ENCODE assay signal across 15 cellular contexts in genomic region chr5:10338996-10339903, GRCh38. TPM values are rescaled to one million over a fixed set of nuclear protein-coding genes. Genes with fewer than 3 reads are reported as not detected.
A peak's percentile ranks its signal among the peaks of the same experiment; 100 is the strongest.
DNase-seq lines count a peak whose midpoint lies in the region; ATAC-seq and TF ChIP-seq lines count a peak whose summit lies in the region.
"Had no signal": no experiment of that assay in that cellular context is flagged by ENCODE, and none has a peak within 500 bp of the region (broad histone marks: within the 10 kb centered on the region; RNA-seq: fewer than 3 reads in every experiment).

No MANE protein-coding gene starts in this region.

- BruUV-seq in OCI-LY7 (replicated peaks; lab: Mats Ljungman, UMichigan) = no TSS peak

- DNase-seq in NCI-H524 (lab: John Stamatoyannopoulos, UW) (peak; percentile 38 to 72), NCI-H524 treated with DMSO at 0.1 percent for 48 hours (lab: John Stamatoyannopoulos, UW) (no peak), NCI-H774 (lab: John Stamatoyannopoulos, UW) (peak; percentile 92), endodermal cell (peak; percentile 61), retina (peak; percentile 43), DMS79 treated with DMSO at 0.1 percent for 48 hours (lab: John Stamatoyannopoulos, UW) (no peak), OCI-LY7 (ENCODE audit: low spot score) (no peak), natural killer cell (no peak)
- DNase-seq: activated naive CD4-positive, alpha-beta T cell treated with anti-CD3 and anti-CD28 coated beads, Interleukin-2, amount 50 U/mL, for 16 hours; kidney glomerular epithelial cell; MV-4-11; naive thymus-derived CD8-positive, alpha-beta T cell; T-helper 2 cell had no signal

- no peak overlapping the region for H3K4me2 ChIP-seq in OCI-LY7 (ENCODE audit: low read length)

- no peak overlapping the region for H3K9ac ChIP-seq in endodermal cell (ENCODE audit: extremely low read depth, low read length, poor library complexity, severe bottlenecking)

- no peaks in the 10 kb centered on the region for H3K9me2 ChIP-seq in OCI-LY7 (ENCODE audit: insufficient read depth, low read length)

- H3K27ac ChIP-seq in endodermal cell (ENCODE audit: low read depth, low read length) = peak overlapping the region; percentile 97
- H3K27ac ChIP-seq in OCI-LY7 (ENCODE audit: low read depth, low read length, poor library complexity, severe bottlenecking) = no peak overlapping the region
- H3K27ac ChIP-seq: upper lobe of left lung had no signal

- no peaks in the 10 kb centered on the region for H3K79me2 ChIP-seq in OCI-LY7 (ENCODE audit: insufficient read depth, low read depth, low read length)

- intact Hi-C loops in OCI-LY7 (cut with micrococcal nuclease; ENCODE audit: unreplicated experiment) = no loop called here
- intact Hi-C loops in natural killer cell (cut with micrococcal nuclease) = no loop called here

- H3K4me3 ChIP-seq in endodermal cell (ENCODE audit: low read length) (no peak overlapping the region), OCI-LY7 (ENCODE audit: low read depth, low read length, poor library complexity, severe bottlenecking) (no peak overlapping the region)
- H3K4me3 ChIP-seq: upper lobe of left lung had no signal

- no peaks in the 10 kb centered on the region for H3K36me3 ChIP-seq in endodermal cell (ENCODE audit: control insufficient read depth, insufficient read depth, low read length)
- H3K36me3 ChIP-seq in OCI-LY7 (ENCODE audit: insufficient read depth, low read length) = no peaks in the 10 kb centered on the region
- H3K36me3 ChIP-seq: upper lobe of left lung had no signal

- H3K27ac Mint-ChIP-seq in endodermal cell = no peak overlapping the region
- H3K27ac Mint-ChIP-seq in natural killer cell = no peak overlapping the region
- H3K27ac Mint-ChIP-seq: dendritic cell treated with granulocyte-macrophage colony-stimulating factor and Interleukin-4, amounts not matched to agents 40 ng/mL and 50 ng/mL, for 4 days had no signal

- H3K27me3 ChIP-seq in endodermal cell (ENCODE audit: control insufficient read depth, insufficient read depth, low read length, poor library complexity, severe bottlenecking) = peaks cover 16% of the 10 kb centered on the region
- H3K27me3 ChIP-seq: upper lobe of left lung had no signal

- H3K4me3 Mint-ChIP-seq in endodermal cell (no peak overlapping the region), natural killer cell (no peak overlapping the region)
- H3K4me3 Mint-ChIP-seq: dendritic cell treated with granulocyte-macrophage colony-stimulating factor and Interleukin-4, amounts not matched to agents 40 ng/mL and 50 ng/mL, for 4 days; naive thymus-derived CD8-positive, alpha-beta T cell had no signal

- H3K9me3 ChIP-seq in endodermal cell (ENCODE audit: control insufficient read depth, low read length) = no peaks in the 10 kb centered on the region
- no peaks in the 10 kb centered on the region for H3K9me3 ChIP-seq in OCI-LY7 (ENCODE audit: low read length)
- H3K9me3 ChIP-seq: upper lobe of left lung had no signal

- ATAC-seq in natural killer cell = no peak
- ATAC-seq: naive thymus-derived CD8-positive, alpha-beta T cell had no signal

- POLR2A ChIA-PET in OCI-LY7 (lab: Charles Lee) = interaction anchor here (0.6 to 0.7 kb wide), 2 partner anchors 20 to 1102 kb away, joined by 3 to 7 read pairs; no protein-coding TSS in a partner anchor

- H3K36me3 Mint-ChIP-seq in endodermal cell (ENCODE audit: low read depth) (no peaks in the 10 kb centered on the region), natural killer cell (no peaks in the 10 kb centered on the region)

- TF ChIP-seq CTCF in endodermal cell (conservative IDR thresholded peaks at IDR 0.05) = no peak
- no peak for TF ChIP-seq CTCF in OCI-LY7 (conservative IDR thresholded peaks at IDR 0.05; ENCODE audit: low read length)
- TF ChIP-seq CTCF in natural killer cell (IDR thresholded peaks at IDR 0.05) = no peak

- no peaks in the 10 kb centered on the region for H3K9me3 Mint-ChIP-seq in endodermal cell
- no peaks in the 10 kb centered on the region for H3K9me3 Mint-ChIP-seq in natural killer cell
- H3K9me3 Mint-ChIP-seq: dendritic cell treated with granulocyte-macrophage colony-stimulating factor and Interleukin-4, amounts not matched to agents 40 ng/mL and 50 ng/mL, for 4 days; naive thymus-derived CD8-positive, alpha-beta T cell had no signal

- no peaks in the 10 kb centered on the region for H3K4me1 ChIP-seq in endodermal cell (ENCODE audit: control insufficient read depth, insufficient read depth, low read length)
- no peaks in the 10 kb centered on the region for H3K4me1 ChIP-seq in OCI-LY7 (ENCODE audit: insufficient read depth, low read length, poor library complexity, severe bottlenecking)

- H3K27me3 Mint-ChIP-seq in endodermal cell (ENCODE audit: insufficient read depth) (peaks cover 19% of the 10 kb centered on the region), natural killer cell (ENCODE audit: low read depth in 2 of 2) (peaks cover 10 to 12% of the 10 kb centered on the region in 2 donors)

- 62 to 82% methylated on average over 19 to 20 of the region's 20 CpGs for WGBS in endodermal cell (ENCODE audit: insufficient coverage in 1 of 2, insufficient read length in 1 of 2), 2 experiments

- CTCF ChIA-PET in OCI-LY7 (lab: Charles Lee; ENCODE audit: unreplicated experiment) = no interaction called here

- no peak overlapping the region for H2AFZ ChIP-seq in OCI-LY7 (ENCODE audit: low read length)

- H3K4me1 Mint-ChIP-seq in endodermal cell (no peaks in the 10 kb centered on the region), natural killer cell (no peaks in the 10 kb centered on the region)

- H4K20me1 ChIP-seq in OCI-LY7 (ENCODE audit: insufficient read depth, low read length) = no peaks in the 10 kb centered on the region

RNA-seq across cellular contexts. Expression of gene MARCHF6, which starts 14.2 kb away (rescaled TPM):
- total RNA-seq in endodermal cell (100 to 1,000 TPM; 149 to 150 TPM), OCI-LY7 (2022) (113 TPM in 2 replicates), natural killer cell (100 to 1,000 TPM; 160 to 173 (median 164) TPM)
- polyA plus RNA-seq in endodermal cell (2013, experiment 1 of 2) = 146 TPM
- 126 TPM for polyA plus RNA-seq in endodermal cell (2013, experiment 2 of 2)
- total RNA-seq in OCI-LY7 (2014; rRNA removed; shearing (Covaris generic)) = 48.2 and 118 TPM in 2 replicates

RNA-seq across cellular contexts. Expression of gene CMBL, which starts 31.5 kb away (rescaled TPM):
- total RNA-seq in endodermal cell (10 to 100 TPM; 10.4 to 20.5 TPM), OCI-LY7 (2022) (0.13 TPM in 1 of 2 replicates, not detected in the other), natural killer cell (1 to 10 TPM in 1 of 3 donors, under 1 TPM in 1, not detected in 1; 0.45 to 1.0 TPM)
- 34.9 TPM for polyA plus RNA-seq in endodermal cell (2013, experiment 1 of 2)
- 26.8 TPM for polyA plus RNA-seq in endodermal cell (2013, experiment 2 of 2)
- total RNA-seq in OCI-LY7 (2014; rRNA removed; shearing (Covaris generic)) = not detected in 2 replicates

Comparison
In these comparisons a context has a peak if more than half of its experiments do, and no peak if none do; other contexts are left out.
1. DNase-seq: peak in NCI-H524 (2 of 2), NCI-H774 (single experiment), endodermal cell (single experiment) and retina (single experiment); none in NCI-H524 treated with DMSO at 0.1 percent for 48 hours (single experiment), DMS79 treated with DMSO at 0.1 percent for 48 hours (single experiment), OCI-LY7 (single experiment) and natural killer cell (single experiment).
2. RNA of gene CMBL, which starts 31.5 kb away (total RNA-seq): 10.4 to 20.5 TPM in endodermal cell; 0.45 to 1.0 TPM in natural killer cell and 0.13 TPM in OCI-LY7; every median in the first group is over 4 times any median in the second.